1 cellular context compared by ENCODE assay signal in the genomic region with DNA sequence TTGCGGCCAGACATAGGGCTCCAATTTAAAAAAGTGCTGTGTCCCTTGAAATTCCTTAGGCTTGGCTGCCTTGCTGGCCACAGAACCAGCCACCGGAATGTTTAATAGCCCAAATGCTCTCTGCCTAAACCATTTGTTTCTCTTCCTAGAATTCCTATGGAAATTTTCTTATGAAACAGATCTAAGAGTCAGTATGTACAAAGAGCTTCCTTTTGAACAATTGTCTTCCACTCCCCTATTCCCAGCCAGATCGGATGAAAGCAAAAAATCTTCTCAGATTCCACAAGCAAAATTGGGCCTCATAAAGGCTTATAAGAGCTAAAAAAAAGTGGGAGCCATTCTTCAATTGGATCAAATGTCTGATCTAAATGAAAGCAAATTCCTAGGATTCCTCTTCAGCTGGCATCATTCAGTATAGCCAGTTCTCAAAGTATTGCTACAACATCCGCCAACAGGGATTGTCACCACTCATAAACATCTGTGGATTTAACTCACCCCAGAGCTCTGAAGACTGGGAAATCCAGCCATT.
TF ChIP-seq lines count a peak whose summit lies in the region.

No MANE protein-coding gene starts in this region.

TF ChIP-seq in HepG2, 621 proteins besides CTCF, POLR2A, EP300 and RAD21 (continued from another document):
- TF ChIP-seq, protein P1, sequence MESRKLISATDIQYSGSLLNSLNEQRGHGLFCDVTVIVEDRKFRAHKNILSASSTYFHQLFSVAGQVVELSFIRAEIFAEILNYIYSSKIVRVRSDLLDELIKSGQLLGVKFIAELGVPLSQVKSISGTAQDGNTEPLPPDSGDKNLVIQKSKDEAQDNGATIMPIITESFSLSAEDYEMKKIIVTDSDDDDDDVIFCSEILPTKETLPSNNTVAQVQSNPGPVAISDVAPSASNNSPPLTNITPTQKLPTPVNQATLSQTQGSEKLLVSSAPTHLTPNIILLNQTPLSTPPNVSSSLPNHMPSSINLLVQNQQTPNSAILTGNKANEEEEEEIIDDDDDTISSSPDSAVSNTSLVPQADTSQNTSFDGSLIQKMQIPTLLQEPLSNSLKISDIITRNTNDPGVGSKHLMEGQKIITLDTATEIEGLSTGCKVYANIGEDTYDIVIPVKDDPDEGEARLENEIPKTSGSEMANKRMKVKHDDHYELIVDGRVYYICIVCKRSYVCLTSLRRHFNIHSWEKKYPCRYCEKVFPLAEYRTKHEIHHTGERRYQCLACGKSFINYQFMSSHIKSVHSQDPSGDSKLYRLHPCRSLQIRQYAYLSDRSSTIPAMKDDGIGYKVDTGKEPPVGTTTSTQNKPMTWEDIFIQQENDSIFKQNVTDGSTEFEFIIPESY (CRISPR knock-in tag; IDR thresholded peaks at IDR 0.05) = no peak
- TF ChIP-seq PAX8 (CRISPR knock-in tag; IDR thresholded peaks at IDR 0.05; ENCODE audit: borderline replicate concordance) (no peak), CREBL2 (CRISPR knock-in tag; IDR thresholded peaks at IDR 0.05; ENCODE audit: borderline replicate concordance) (no peak), NCOA1 (CRISPR knock-in tag; IDR thresholded peaks at IDR 0.05) (no peak), FUBP1 (CRISPR knock-in tag; IDR thresholded peaks at IDR 0.05; ENCODE audit: borderline replicate concordance) (no peak), ELF4 (CRISPR knock-in tag; IDR thresholded peaks at IDR 0.05; ENCODE audit: borderline replicate concordance) (no peak), CCAR2 (optimal IDR thresholded peaks at IDR 0.05; ENCODE audit: low read depth, low read length) (no peak), CREB1 (IDR thresholded peaks at IDR 0.05) (no peak), CREB1 (CRISPR knock-in tag; IDR thresholded peaks at IDR 0.05) (no peak), KDM4B (CRISPR knock-in tag; IDR thresholded peaks at IDR 0.05) (no peak), ZBTB43 (CRISPR knock-in tag; conservative IDR thresholded peaks at IDR 0.05) (no peak), GTF2F1 (IDR thresholded peaks at IDR 0.05; ENCODE audit: low read length) (no peak), ZNF121 (CRISPR knock-in tag; IDR thresholded peaks at IDR 0.05) (no peak)
